15 cellular contexts compared by ENCODE assay signal in the genomic region with DNA sequence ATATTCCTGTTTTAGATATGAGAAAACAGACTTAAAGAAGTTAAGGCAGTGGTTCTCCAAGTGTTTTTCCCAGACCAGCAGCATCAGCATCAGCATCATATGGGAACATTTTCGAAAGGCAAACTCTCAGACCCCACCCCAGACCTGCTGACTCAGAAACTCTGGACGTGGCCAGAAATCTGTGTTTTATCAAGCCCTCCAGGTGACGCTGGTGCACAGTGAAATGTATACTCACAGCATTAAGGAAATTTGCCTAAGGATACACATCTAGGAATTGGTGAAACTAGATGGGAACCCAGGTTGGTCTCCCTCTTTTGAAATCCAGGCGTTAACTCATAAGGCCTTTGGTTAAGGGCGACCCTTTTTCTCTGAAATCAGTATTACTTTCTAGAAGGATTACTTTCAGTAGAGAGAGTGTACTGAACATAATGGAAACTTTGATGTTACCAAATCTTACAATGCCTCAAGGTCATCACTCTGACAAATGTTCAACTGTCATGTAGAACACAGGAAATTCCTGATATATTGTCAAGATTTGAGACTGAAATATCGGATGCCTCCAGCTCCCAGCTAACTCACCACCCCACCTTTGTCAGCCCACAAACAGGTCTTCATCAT.
DNase-seq lines count a peak whose midpoint lies in the region; ATAC-seq and TF ChIP-seq lines count a peak whose summit lies in the region.
"Had no signal": no experiment of that assay in that cellular context is flagged by ENCODE, and none has a peak within 500 bp of the region (broad histone marks: within the 10 kb centered on the region; RNA-seq: fewer than 3 reads in every experiment).

No MANE protein-coding gene starts in this region.

- peaks cover 22% of the 10 kb centered on the region for H3K4me1 ChIP-seq in A673 (ENCODE audit: insufficient read depth, low read length, poor library complexity, severe bottlenecking)
- H3K4me1 ChIP-seq in IMR-90 (ENCODE audit: control insufficient read depth, insufficient read depth, low read length) = peaks cover 3% of the 10 kb centered on the region
- peaks cover 0 to 6% (median 0%) of the 10 kb centered on the region in 6 donors for H3K4me1 ChIP-seq in spleen
- H3K4me1 ChIP-seq: esophagus muscularis mucosa had no signal

- H3K9me3 ChIP-seq in A673 (ENCODE audit: low read depth, low read length, poor library complexity, severe bottlenecking) = no peaks in the 10 kb centered on the region
- no peaks in the 10 kb centered on the region for H3K9me3 ChIP-seq in IMR-90 (ENCODE audit: control insufficient read depth, insufficient read depth, low read length)
- H3K9me3 ChIP-seq in spleen = peaks cover 0 to 6% (median 0%) of the 10 kb centered on the region in 8 donors
- H3K9me3 ChIP-seq: esophagus muscularis mucosa had no signal

- TF ChIP-seq POLR2A in IMR-90 (IDR thresholded peaks at IDR 0.05; ENCODE audit: low read depth, low read length) (no peak), spleen (IDR thresholded peaks at IDR 0.05) (no peak)

- intact Hi-C loops in A673 (cut with micrococcal nuclease; ENCODE audit: unreplicated experiment) = no loop called here
- intact Hi-C loops in IMR-90 (cut with micrococcal nuclease) = no loop called here
- intact Hi-C loops in spleen (cut with DNase I; ENCODE audit: low total_unique reads) = no loop called here

- no peaks in the 10 kb centered on the region for H4K20me1 ChIP-seq in IMR-90 (ENCODE audit: insufficient read depth, low read length)

- CTCF ChIA-PET in A673 (lab: Charles Lee) (no interaction called here), IMR-90 (lab: Yijun Ruan, JAX) (interaction anchor here (0.7 kb wide), 1 partner anchor 787 kb away, joined by 16 read pairs; no protein-coding TSS in a partner anchor)

- DNase-seq in A673 (ENCODE audit: low spot score) (no peak), IMR-90 (no peak), SK-MEL-5 (ENCODE audit: low read depth, low spot score) (peak; percentile 68), fibroblast of villous mesenchyme (ENCODE audit: low read depth) (peak; percentile 29), spleen (no peak), GM03348 (ENCODE audit: low spot score) (no peak), middle frontal gyrus (ENCODE audit: extremely low spot score, low spot score) (no peak)
- DNase-seq: activated naive CD4-positive, alpha-beta T cell treated with anti-CD3 and anti-CD28 coated beads, Interleukin-2, amount 10 ng/mL, durations not matched to agents 7 days and 5 days; H7; MV-4-11; posterior cingulate gyrus; stimulated activated CD4-positive, alpha-beta T cell treated with anti-CD3 and anti-CD28 coated beads, Interleukin-2, amount 100 ng/mL, for 24 hours had no signal

- no peak overlapping the region for H3K4me2 ChIP-seq in IMR-90 (ENCODE audit: low read depth, low read length)

- H3K56ac ChIP-seq in IMR-90 (ENCODE audit: extremely low read depth, insufficient read depth, low read length) = no peak overlapping the region

- dilution Hi-C loops in IMR-90 (cut with HindIII; ENCODE audit: low sequenced_read_pairs, unreplicated experiment) = no loop called here

- H2BK120ac ChIP-seq in IMR-90 (ENCODE audit: low read depth, low read length) = no peak overlapping the region

- H3K4ac ChIP-seq in IMR-90 (ENCODE audit: low read depth, low read length) = peak overlapping the region; percentile 43; the same call in 1 of the 2 replicates

- H4K5ac ChIP-seq in IMR-90 (ENCODE audit: low read depth, low read length) = no peak overlapping the region

- H2AK9ac ChIP-seq in IMR-90 (replicated peaks; ENCODE audit: low read depth, low read length, poor library complexity) = no peak overlapping the region

- H3K36me3 ChIP-seq in A673 (ENCODE audit: insufficient read depth, low read length, poor library complexity, severe bottlenecking) (no peaks in the 10 kb centered on the region), IMR-90 (ENCODE audit: control insufficient read depth, insufficient read depth, low read length) (no peaks in the 10 kb centered on the region), spleen (no peaks in the 10 kb centered on the region)
- H3K36me3 ChIP-seq: esophagus muscularis mucosa had no signal

- no peak overlapping the region for H2BK15ac ChIP-seq in IMR-90 (ENCODE audit: low read depth, low read length)

- no peak for TF ChIP-seq RAD21 in IMR-90 (IDR thresholded peaks at IDR 0.05; ENCODE audit: low read length)

- H3K27me3 ChIP-seq in A673 (replicated peaks; ENCODE audit: insufficient read depth, low read depth, low read length, poor library complexity) (no peaks in the 10 kb centered on the region), IMR-90 (ENCODE audit: control insufficient read depth, insufficient read depth, low read length) (no peaks in the 10 kb centered on the region), spleen (replicated peaks in 1 of 7) (no peaks in the 10 kb centered on the region)
- H3K27me3 ChIP-seq: esophagus muscularis mucosa had no signal

- in situ Hi-C loops in IMR-90 (cut with MboI; ENCODE audit: low sequenced_read_pairs) = no loop called here
- in situ Hi-C loops in SK-MEL-5 (cut with HindIII; ENCODE audit: low pct_unique_long_range_greater_than_20kb, low sequenced_read_pairs) = no loop called here

- 100% methylated on average over 1 of the region's 6 CpGs; no CpG with 5 or more reads in 1 of the 2 experiments for WGBS in IMR-90 (ENCODE audit: extremely low coverage in 2 of 2, insufficient read length in 1 of 2), 2 experiments
- WGBS in spleen, 5 donors = 77 to 90% (median 80%) methylated on average over 6 of the region's 6 CpGs

- H4K91ac ChIP-seq in IMR-90 (ENCODE audit: insufficient read depth, low read depth, low read length) = no peak overlapping the region

- H3K4me3 ChIP-seq in A673 (ENCODE audit: low read depth, low read length, poor library complexity, severe bottlenecking) (no peak overlapping the region), IMR-90 (ENCODE audit: insufficient read depth, low read depth, low read length) (no peak overlapping the region), fibroblast of villous mesenchyme (ENCODE audit: low read depth, low read length) (no peak overlapping the region), spleen (no peak overlapping the region)
- H3K4me3 ChIP-seq: esophagus muscularis mucosa had no signal

- no peak overlapping the region for H4K8ac ChIP-seq in IMR-90 (ENCODE audit: low read depth in 2 of 2, low read length in 2 of 2)

- H3K23ac ChIP-seq in IMR-90 (ENCODE audit: low read depth, low read length) = no peak overlapping the region

- H3K27ac ChIP-seq in A673 (ENCODE audit: low read depth, low read length, poor library complexity, severe bottlenecking) = no peak overlapping the region
- H3K27ac ChIP-seq in IMR-90 (ENCODE audit: insufficient read depth, low read length) = no peak overlapping the region
- peak overlapping the region in 2 of 8 donors; percentile 39 to 60 for H3K27ac ChIP-seq in spleen
- H3K27ac ChIP-seq: esophagus muscularis mucosa had no signal

- no peak overlapping the region for H3K9ac ChIP-seq in IMR-90 (ENCODE audit: low read depth, low read length)

- no peak overlapping the region for H3K14ac ChIP-seq in IMR-90 (replicated peaks; ENCODE audit: low read depth, low read length)

- no peak overlapping the region for H2BK5ac ChIP-seq in IMR-90 (ENCODE audit: low read depth, low read length, poor library complexity, severe bottlenecking)

- TF ChIP-seq CTCF in A673 (conservative IDR thresholded peaks at IDR 0.05; ENCODE audit: low read depth, low read length) = peak; percentile 17; the same call in 1 of the 2 replicates
- no peak for TF ChIP-seq CTCF in IMR-90 (conservative IDR thresholded peaks at IDR 0.05; ENCODE audit: low read depth, low read length)
- TF ChIP-seq CTCF in fibroblast of villous mesenchyme (IDR thresholded peaks at IDR 0.05; ENCODE audit: insufficient read depth, low read depth, low read length) = no peak
- TF ChIP-seq CTCF in spleen (IDR thresholded peaks at IDR 0.05 in 8 of 11, conservative IDR thresholded peaks at IDR 0.05 in 3 of 11) = no peak

- POLR2A ChIA-PET in A673 (lab: Charles Lee; ENCODE audit: low non-redundant PET) = no interaction called here
- POLR2A ChIA-PET in IMR-90 (lab: Charles Lee; ENCODE audit: unreplicated experiment) = no interaction called here

- no peak overlapping the region for H2AFZ ChIP-seq in IMR-90 (replicated peaks; ENCODE audit: low read length, poor library complexity)

- no peak overlapping the region; the same call in 1 of the 2 replicates for H2AK5ac ChIP-seq in IMR-90 (ENCODE audit: low read depth, low read length)

- H3K18ac ChIP-seq in IMR-90 (ENCODE audit: low read depth, low read length) = no peak overlapping the region

- H3K79me1 ChIP-seq in IMR-90 (ENCODE audit: low read depth in 1 of 2, low read length in 2 of 2) = peaks cover 8 to 12% of the 10 kb centered on the region in 2 experiments; a peak in 2 of 4 replicates

- ATAC-seq in IMR-90 (ENCODE audit: low read depth) = no peak
- ATAC-seq in HG03135 (IDR thresholded peaks at IDR 0.05; ENCODE audit: unreplicated experiment) = no peak
- ATAC-seq: WTC11 had no signal

- H3K9me1 ChIP-seq in IMR-90 (ENCODE audit: insufficient read depth, low read length) = peaks cover 6% of the 10 kb centered on the region

- no TSS peak for BruUV-seq in A673 (replicated peaks; lab: Mats Ljungman, UMichigan)
- BruUV-seq in IMR-90 (replicated peaks; lab: Mats Ljungman, UMichigan) = no TSS peak

- H2BK20ac ChIP-seq in IMR-90 (ENCODE audit: low read depth, low read length) = no peak overlapping the region

TF ChIP-seq in IMR-90, 13 proteins besides CTCF, POLR2A, EP300 and RAD21:
- TF ChIP-seq MAZ (IDR thresholded peaks at IDR 0.05; ENCODE audit: borderline replicate concordance, low read depth, low read length) (no peak), CEBPB (IDR thresholded peaks at IDR 0.05; ENCODE audit: low read depth, low read length) (no peak), BHLHE40 (IDR thresholded peaks at IDR 0.05; ENCODE audit: low read depth, low read length) (no peak)
TF ChIP-seq in IMR-90: peak in this region for 0.

Comparison
In these comparisons a context has a peak if more than half of its experiments do, and no peak if none do; other contexts are left out.
1. DNase-seq: peak in SK-MEL-5 (single experiment) and fibroblast of villous mesenchyme (single experiment); none in A673 (single experiment), IMR-90 (single experiment), spleen (single experiment), GM03348 (single experiment) and middle frontal gyrus (single experiment).